8 cellular contexts compared by ENCODE assay signal in genomic region chr16:68287276-68288251, GRCh38. TPM values are rescaled to one million over a fixed set of nuclear protein-coding genes. Genes with fewer than 3 reads are reported as not detected.
DNase-seq lines count a peak whose midpoint lies in the region; ATAC-seq, FAIRE-seq and TF ChIP-seq lines count a peak whose summit lies in the region.

No MANE protein-coding gene starts in this region.

- H3K36me3 ChIP-seq in WERI-Rb-1, result peaks cover 44% of the 10 kb centered on the region
- peaks cover 7% of the 10 kb centered on the region; the same call in 1 of the 2 replicates for H3K36me3 ChIP-seq in GM23338 (ENCODE audit: insufficient read depth)

- H3K4me3 ChIP-seq in NB4 (ENCODE audit: low read depth, low read length), result no peak overlapping the region
- no peak overlapping the region for H3K4me3 ChIP-seq in astrocyte of the spinal cord (ENCODE audit: low read depth, low read length)
- H3K4me3 ChIP-seq in WERI-Rb-1 (ENCODE audit: low read depth, low read length), result no peak overlapping the region
- no peak overlapping the region for H3K4me3 ChIP-seq in GM23338

- H3K27me3 Mint-ChIP-seq in GM23338 (ENCODE audit: insufficient read depth, low read depth, poor library complexity), result no peaks in the 10 kb centered on the region

- H3K27ac Mint-ChIP-seq in GM23338, result no peak overlapping the region; the same call in 1 of the 2 replicates

- no peaks in the 10 kb centered on the region for H3K9me3 Mint-ChIP-seq in GM23338

- no peaks in the 10 kb centered on the region for H3K4me1 ChIP-seq in GM23338 (ENCODE audit: insufficient read depth)

- H4K20me1 ChIP-seq in GM23338 (replicated peaks; ENCODE audit: insufficient read depth), result peaks cover 11% of the 10 kb centered on the region; the same call in 1 of the 2 replicates

- no peaks in the 10 kb centered on the region for H3K79me2 ChIP-seq in GM23338 (replicated peaks; ENCODE audit: insufficient read depth)

- H3F3A ChIP-seq in GM23338 (replicated peaks; ENCODE audit: low read depth), result no peaks in the 10 kb centered on the region

- H2AFZ ChIP-seq in GM23338, result no peak overlapping the region

- H3K9me2 ChIP-seq in GM23338 (ENCODE audit: insufficient read depth), result no peaks in the 10 kb centered on the region

- H3K4me3 Mint-ChIP-seq in GM23338, result no peak overlapping the region

- no peak for TF ChIP-seq CTCF in NB4 (IDR thresholded peaks at IDR 0.05; ENCODE audit: low read depth, low read length)
- no peak for TF ChIP-seq CTCF in astrocyte of the spinal cord (IDR thresholded peaks at IDR 0.05; ENCODE audit: low read depth, low read length)
- TF ChIP-seq CTCF in WERI-Rb-1 (IDR thresholded peaks at IDR 0.05; ENCODE audit: low read depth, low read length), result no peak
- no peak for TF ChIP-seq CTCF in GM23338 (conservative IDR thresholded peaks at IDR 0.05; ENCODE audit: low read depth in 2 of 2)

- no peak overlapping the region for H3K4me2 ChIP-seq in GM23338

- FAIRE-seq in urothelium cell line (lab: Jason Lieb, UNC), result no peak

- in situ Hi-C loops in astrocyte of the spinal cord (cut with HindIII; ENCODE audit: low sequenced_read_pairs), result no loop called here

- H3K27me3 ChIP-seq in WERI-Rb-1 (ENCODE audit: insufficient read depth, low read depth, severe bottlenecking) (no peaks in the 10 kb centered on the region), GM23338 (ENCODE audit: insufficient read depth) (no peaks in the 10 kb centered on the region)

- no peak for TF ChIP-seq POLR2A in NB4 (IDR thresholded peaks at IDR 0.05; ENCODE audit: extremely low read depth, insufficient read length)

- H3K4me1 Mint-ChIP-seq in GM23338, result peaks cover 8% of the 10 kb centered on the region

- H3K27ac ChIP-seq in WERI-Rb-1 (no peak overlapping the region), GM23338 (ENCODE audit: low read depth) (no peak overlapping the region)

- ATAC-seq in GM23338, result no peak

- DNase-seq in AG08396 (ENCODE audit: low spot score) (peak; percentile 89), NB4 (ENCODE audit: low read depth) (peak; percentile 72), astrocyte of the spinal cord (ENCODE audit: low read depth, low spot score) (peak; percentile 73), lung microvascular endothelial cell (ENCODE audit: low read depth in 2 of 2) (peak; percentile 37 to 92), urothelium cell line (ENCODE audit: low spot score) (no peak), WERI-Rb-1 (no peak), NCI-H526 (lab: John Stamatoyannopoulos, UW) (no peak), GM23338 (ENCODE audit: low spot score) (no peak)

- H3K9me3 ChIP-seq in WERI-Rb-1 (ENCODE audit: severe bottlenecking), result no peaks in the 10 kb centered on the region

- peaks cover 25% of the 10 kb centered on the region for H3K36me3 Mint-ChIP-seq in GM23338 (ENCODE audit: low read depth)

TF ChIP-seq in GM23338, 12 proteins besides CTCF, POLR2A, EP300 and RAD21 (continues in another document):
- no peak for TF ChIP-seq CREB1 (CRISPR knock-in tag; IDR thresholded peaks at IDR 0.05; ENCODE audit: low read depth)
- TF ChIP-seq NANOG (IDR thresholded peaks at IDR 0.05; ENCODE audit: borderline replicate concordance), result no peak
- no peak for TF ChIP-seq STAT1 (IDR thresholded peaks at IDR 0.05; ENCODE audit: unreplicated experiment)
- no peak for TF ChIP-seq ZNF462 (CRISPR knock-in tag; IDR thresholded peaks at IDR 0.05)
- no peak for TF ChIP-seq POLR2AphosphoS5 (IDR thresholded peaks at IDR 0.05; ENCODE audit: low read depth)
- no peak for TF ChIP-seq ZNF114 (CRISPR knock-in tag; IDR thresholded peaks at IDR 0.05)
- no peak for TF ChIP-seq EZH2phosphoT487 (IDR thresholded peaks at IDR 0.05; ENCODE audit: unreplicated experiment)
- TF ChIP-seq ZNF331 (CRISPR knock-in tag; IDR thresholded peaks at IDR 0.05; ENCODE audit: low read depth), result no peak
- no peak for TF ChIP-seq JUNB (IDR thresholded peaks at IDR 0.05; ENCODE audit: unreplicated experiment)

RNA-seq across cellular contexts. Expression of gene SLC7A6OS, which starts 23.2 kb away (rescaled TPM):
- 8.3 and 10.3 TPM in 2 replicates for total RNA-seq in lung microvascular endothelial cell
- total RNA-seq in GM23338 (2014; rRNA removed; shearing (Covaris generic)), result 16.4 and 16.5 TPM in 2 replicates
- 13.8 and 17.9 TPM in 2 replicates for polyA plus RNA-seq in GM23338 (2016; fragmentation: Nextera tagmentation; extraction: Ambion mirVana)

RNA-seq across cellular contexts. Expression of gene SLC7A6, which starts 23.2 kb away (rescaled TPM):
- total RNA-seq in lung microvascular endothelial cell, result 10.5 and 10.9 TPM in 2 replicates
- 19.7 and 30.9 TPM in 2 replicates for total RNA-seq in GM23338 (2014; rRNA removed; shearing (Covaris generic))
- 15.0 and 16.6 TPM in 2 replicates for polyA plus RNA-seq in GM23338 (2016; fragmentation: Nextera tagmentation; extraction: Ambion mirVana)

RNA-seq across cellular contexts. Expression of gene PRMT7, which starts 23.3 kb away (rescaled TPM):
- 20.9 and 22.0 TPM in 2 replicates for total RNA-seq in lung microvascular endothelial cell
- total RNA-seq in GM23338 (2014; rRNA removed; shearing (Covaris generic)), result 61.9 and 65.3 TPM in 2 replicates
- polyA plus RNA-seq in GM23338 (2016; fragmentation: Nextera tagmentation; extraction: Ambion mirVana), result 20.2 TPM in 2 replicates

RNA-seq across cellular contexts. Expression of gene PLA2G15, which starts 42.4 kb away (rescaled TPM):
- total RNA-seq in lung microvascular endothelial cell, result 14.4 and 23.0 TPM in 2 replicates
- 14.8 and 14.9 TPM in 2 replicates for total RNA-seq in GM23338 (2014; rRNA removed; shearing (Covaris generic))
- 3.1 TPM in 2 replicates for polyA plus RNA-seq in GM23338 (2016; fragmentation: Nextera tagmentation; extraction: Ambion mirVana)

RNA-seq across cellular contexts. Expression of gene ESRP2, which starts 51.6 kb away (rescaled TPM):
- total RNA-seq in lung microvascular endothelial cell, result 0.44 and 1.6 TPM in 2 replicates
- total RNA-seq in GM23338 (2014; rRNA removed; shearing (Covaris generic)), result 42.7 and 44.0 TPM in 2 replicates
- 16.2 TPM in 2 replicates for polyA plus RNA-seq in GM23338 (2016; fragmentation: Nextera tagmentation; extraction: Ambion mirVana)

Comparison
In these comparisons a context has a peak if more than half of its experiments do, and no peak if none do; other contexts are left out.
1. DNase-seq: peak in AG08396 (single experiment), NB4 (single experiment), astrocyte of the spinal cord (single experiment) and lung microvascular endothelial cell (2 of 2); none in urothelium cell line (single experiment), WERI-Rb-1 (single experiment), NCI-H526 (0 of 2) and GM23338 (single experiment).